Comparison of ENCODE assay signal across 14 cellular contexts in the genomic region with DNA sequence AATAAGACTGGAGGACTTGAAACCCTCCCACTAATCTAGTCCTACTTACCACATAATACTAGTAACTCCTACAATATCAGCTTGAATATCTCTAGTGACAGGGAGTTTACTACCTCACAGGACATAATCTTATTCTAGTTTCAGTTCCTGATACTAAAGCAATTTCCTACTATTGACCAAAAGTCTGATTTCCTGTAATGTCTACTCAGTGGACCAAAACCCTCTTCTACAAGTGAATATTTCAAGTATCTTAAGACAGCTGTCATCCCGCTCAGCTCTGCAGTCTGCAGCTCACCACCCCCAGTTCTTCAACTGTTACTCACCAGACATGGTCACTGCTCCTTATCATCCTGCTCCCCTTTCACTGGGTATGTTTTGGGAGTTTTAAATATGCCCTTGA.
A peak's percentile ranks its signal among the peaks of the same experiment; 100 is the strongest.
DNase-seq lines count a peak whose midpoint lies in the region; ATAC-seq and TF ChIP-seq lines count a peak whose summit lies in the region.
"Had no signal": no experiment of that assay in that cellular context is flagged by ENCODE, and none has a peak within 500 bp of the region (broad histone marks: within the 10 kb centered on the region; RNA-seq: fewer than 3 reads in every experiment).

No MANE protein-coding gene starts in this region.

- H3K4me2 ChIP-seq in H9 (ENCODE audit: insufficient read depth, insufficient read length, low read length): no peak overlapping the region

- H3K9me3 Mint-ChIP-seq in H9: no peaks in the 10 kb centered on the region; a peak in 1 of 5 replicates

- no peaks in the 10 kb centered on the region for H3K79me1 ChIP-seq in H9 (ENCODE audit: insufficient read depth, low read depth, low read length, poor library complexity, severe bottlenecking)

- H2BK120ac ChIP-seq in H9 (ENCODE audit: low read depth, low read length, poor library complexity, severe bottlenecking): no peak overlapping the region

- no peak overlapping the region for H3K23ac ChIP-seq in H9 (ENCODE audit: insufficient read length, low read depth, low read length)

- H3K27me3 ChIP-seq in GM06990 (replicated peaks; ENCODE audit: control insufficient read depth, insufficient read depth, low read length): no peaks in the 10 kb centered on the region
- no peaks in the 10 kb centered on the region for H3K27me3 ChIP-seq in H9 (ENCODE audit: insufficient read depth, low read length)
- H3K27me3 ChIP-seq: breast epithelium, foreskin keratinocyte, vagina had no signal

- peaks cover 9 to 16% of the 10 kb centered on the region in 2 experiments for H3K4me1 Mint-ChIP-seq in H9

- no peak overlapping the region for H3K14ac ChIP-seq in H9 (ENCODE audit: insufficient read depth, low read length)

- no peak overlapping the region for H3K4me3 ChIP-seq in GM06990 (replicated peaks; ENCODE audit: low read depth, low read length)
- H3K4me3 ChIP-seq: breast epithelium, vagina had no signal

- DNase-seq in GM06990 (ENCODE audit: extremely low read depth, insufficient read length): peak; percentile 63
- peak; percentile 77 for DNase-seq in MV-4-11 (lab: John Stamatoyannopoulos, UW)
- DNase-seq in H9: no peak
- DNase-seq in cardiac septum (ENCODE audit: low spot score): no peak
- DNase-seq in T-helper 2 cell: no peak
- DNase-seq in iPS-NIHi7 (ENCODE audit: extremely low spot score): no peak
- DNase-seq: foreskin keratinocyte; NCI-H1436 treated with DMSO at 0.1 percent for 48 hours; Right ventricle myocardium superior; stimulated activated CD4-positive, alpha-beta T cell treated with anti-CD3 and anti-CD28 coated beads, Interleukin-2, amount 100 ng/mL, for 48 hours had no signal

- no peak overlapping the region for H2AK5ac ChIP-seq in H9 (ENCODE audit: insufficient read length, low read length)

- WGBS in H9 (ENCODE audit: extremely low coverage, insufficient read length, low lambda C conversion rate): no CpG with 5 or more reads among the region's 1 CpG

- H3K18ac ChIP-seq in H9 (ENCODE audit: insufficient read length, low read depth, low read length): no peak overlapping the region

- no peak overlapping the region for H3K27ac Mint-ChIP-seq in H9

- no peaks in the 10 kb centered on the region for H3K23me2 ChIP-seq in H9 (ENCODE audit: insufficient read length, low read depth, low read length, poor library complexity, severe bottlenecking)

- no peak overlapping the region for H4K5ac ChIP-seq in H9 (ENCODE audit: insufficient read length, low read depth, low read length)

- H3K4me3 Mint-ChIP-seq in H9: no peak overlapping the region

- H3K9ac ChIP-seq in H9 (ENCODE audit: extremely low read depth, insufficient read length, low read length): no peak overlapping the region

- H3K9me3 ChIP-seq in H9 (ENCODE audit: control insufficient read depth, low read depth, low read length): no peaks in the 10 kb centered on the region
- H3K9me3 ChIP-seq: breast epithelium, vagina had no signal

- H3K27ac ChIP-seq in H9 (ENCODE audit: insufficient read length, low read depth, low read length): no peak overlapping the region
- H3K27ac ChIP-seq: breast epithelium, foreskin keratinocyte, vagina had no signal

- peak; percentile 88 for ATAC-seq in GM19395 (IDR thresholded peaks at IDR 0.05; ENCODE audit: unreplicated experiment)
- ATAC-seq in HG02938 (IDR thresholded peaks at IDR 0.05; ENCODE audit: unreplicated experiment): peak; percentile 98
- ATAC-seq: foreskin keratinocyte had no signal

- H2BK12ac ChIP-seq in H9 (ENCODE audit: insufficient read length, low read depth, low read length): no peak overlapping the region

- peaks cover 3% of the 10 kb centered on the region; the same call in 1 of the 2 replicates for H3K4me1 ChIP-seq in H9 (ENCODE audit: insufficient read depth, low read length)
- H3K4me1 ChIP-seq: breast epithelium had no signal

- H4K91ac ChIP-seq in H9 (ENCODE audit: insufficient read length, low read depth, low read length): no peak overlapping the region

- TF ChIP-seq CTCF in GM06990 (IDR thresholded peaks at IDR 0.05; ENCODE audit: insufficient read depth, low read length, poor library complexity, severe bottlenecking) (no peak), H9 (conservative IDR thresholded peaks at IDR 0.05) (no peak)

- H3K79me2 ChIP-seq in H9 (ENCODE audit: insufficient read depth, low read length): no peaks in the 10 kb centered on the region

- no peaks in the 10 kb centered on the region; the same call in 1 of the 2 replicates for H3K36me3 ChIP-seq in GM06990 (ENCODE audit: control insufficient read depth, insufficient read depth, low read length)
- H3K36me3 ChIP-seq: breast epithelium, vagina had no signal

- no peak overlapping the region for H2BK15ac ChIP-seq in H9 (ENCODE audit: low read depth, low read length)

- H2AFZ ChIP-seq in H9 (ENCODE audit: low read length): no peak overlapping the region

- H4K8ac ChIP-seq in H9 (replicated peaks; ENCODE audit: insufficient read length, low read depth, low read length): no peak overlapping the region

- H3T11ph ChIP-seq in H9 (ENCODE audit: low read length): no peak overlapping the region

- H2BK20ac ChIP-seq in H9 (ENCODE audit: low read depth, low read length, poor library complexity, severe bottlenecking): no peak overlapping the region

- no peaks in the 10 kb centered on the region for H4K20me1 ChIP-seq in H9 (ENCODE audit: control insufficient read depth, insufficient read depth, insufficient read length)

- no peaks in the 10 kb centered on the region for H3K36me3 Mint-ChIP-seq in H9 (ENCODE audit: insufficient read depth in 1 of 3, low read depth in 3 of 3)

- intact Hi-C loops in cardiac septum (cut with DNase I): no loop called here

- H3K56ac ChIP-seq in H9 (ENCODE audit: insufficient read length, low read depth, low read length): no peak overlapping the region

- H2BK5ac ChIP-seq in H9 (ENCODE audit: insufficient read length, low read length): no peak overlapping the region

- no peaks in the 10 kb centered on the region for H3K27me3 Mint-ChIP-seq in H9 (ENCODE audit: low read depth)

- H3K4ac ChIP-seq in H9 (ENCODE audit: low read depth, low read length): no peak overlapping the region

Comparison
In these comparisons a context has a peak if more than half of its experiments do, and no peak if none do; other contexts are left out.
1. DNase-seq: peak in GM06990 (single experiment) and MV-4-11 (single experiment); none in H9 (single experiment), cardiac septum (single experiment), T-helper 2 cell (0 of 5) and iPS-NIHi7 (single experiment).